1 cellular context compared by ENCODE assay signal in genomic region chr6:149913085-149913484, GRCh38.
TF ChIP-seq lines count a peak whose summit lies in the region.

No MANE protein-coding gene starts in this region.

TF ChIP-seq in K562, 482 proteins besides CTCF, POLR2A, EP300 and RAD21:
- TF ChIP-seq USF2 (CRISPR knock-in tag; IDR thresholded peaks at IDR 0.05): no peak
- TF ChIP-seq ATF3 (IDR thresholded peaks at IDR 0.05): peak; percentile 63
- 0 out of 2 replicates have a peak, but pooled peaks have one; percentile 28 for TF ChIP-seq ATF3 (CRISPR knock-in tag; conservative IDR thresholded peaks at IDR 0.05)
- TF ChIP-seq ZBTB1 (CRISPR knock-in tag; IDR thresholded peaks at IDR 0.05; ENCODE audit: borderline replicate concordance, low read depth): no peak
- no peak for TF ChIP-seq ELF2 (CRISPR knock-in tag; IDR thresholded peaks at IDR 0.05)
- TF ChIP-seq TBL1XR1 (IDR thresholded peaks at IDR 0.05; ENCODE audit: low read length in 2 of 2): no peak
- no peak for TF ChIP-seq XRCC5 (IDR thresholded peaks at IDR 0.05; ENCODE audit: low read depth, low read length)
- no peak for TF ChIP-seq STAT5A (IDR thresholded peaks at IDR 0.05; ENCODE audit: borderline replicate concordance, low read length)
- no peak for TF ChIP-seq ZNF551 (CRISPR knock-in tag; IDR thresholded peaks at IDR 0.05)
- no peak for TF ChIP-seq FUS (optimal IDR thresholded peaks at IDR 0.05; ENCODE audit: low read depth, low read length)
- no peak for TF ChIP-seq HDAC3 (IDR thresholded peaks at IDR 0.05; ENCODE audit: borderline replicate concordance, partially characterized antibody)
- TF ChIP-seq ZKSCAN3 (CRISPR knock-in tag; IDR thresholded peaks at IDR 0.05): no peak
- no peak for TF ChIP-seq MECOM (CRISPR knock-in tag; IDR thresholded peaks at IDR 0.05)
- no peak for TF ChIP-seq JUN (IDR thresholded peaks at IDR 0.05; ENCODE audit: borderline replicate concordance, low read depth, low read length)
- TF ChIP-seq JUN (CRISPR knock-in tag; IDR thresholded peaks at IDR 0.05; ENCODE audit: borderline replicate concordance): no peak
- no peak for TF ChIP-seq ZNF239 (CRISPR knock-in tag; IDR thresholded peaks at IDR 0.05)
- no peak for TF ChIP-seq PHB2 (IDR thresholded peaks at IDR 0.05; ENCODE audit: low read depth)
- no peak for TF ChIP-seq ETV6 (IDR thresholded peaks at IDR 0.05; ENCODE audit: borderline replicate concordance in 1 of 2, low read depth in 2 of 2, low read length in 1 of 2)
- no peak for TF ChIP-seq ETV6 (CRISPR knock-in tag; IDR thresholded peaks at IDR 0.05; ENCODE audit: borderline replicate concordance)
- no peak for TF ChIP-seq CHCHD3 (CRISPR knock-in tag; IDR thresholded peaks at IDR 0.05)
- no peak for TF ChIP-seq KLF13 (tag; IDR thresholded peaks at IDR 0.05; ENCODE audit: borderline replicate concordance, low read depth)
- TF ChIP-seq NR1H2 (CRISPR knock-in tag; IDR thresholded peaks at IDR 0.05): no peak
- no peak for TF ChIP-seq NR4A1 (CRISPR knock-in tag; IDR thresholded peaks at IDR 0.05)
- no peak for TF ChIP-seq NR4A1 (tag; IDR thresholded peaks at IDR 0.05)
- TF ChIP-seq NR3C1 (CRISPR knock-in tag; IDR thresholded peaks at IDR 0.05): no peak
- no peak for TF ChIP-seq PRPF4 (IDR thresholded peaks at IDR 0.05; ENCODE audit: insufficient read depth, low read depth, low read length, poor library complexity, severe bottlenecking)
- TF ChIP-seq PURB (CRISPR knock-in tag; IDR thresholded peaks at IDR 0.05; ENCODE audit: low read depth): no peak
- TF ChIP-seq FOSL1 (tag; conservative IDR thresholded peaks at IDR 0.05): peak; percentile 65
- TF ChIP-seq ZNF217 (CRISPR knock-in tag; IDR thresholded peaks at IDR 0.05): no peak
- no peak for TF ChIP-seq RBM34 (IDR thresholded peaks at IDR 0.05; ENCODE audit: borderline replicate concordance, insufficient read depth, low read length)
- no peak for TF ChIP-seq ZNF232 (CRISPR knock-in tag; IDR thresholded peaks at IDR 0.05)
- TF ChIP-seq CBFA2T3 (IDR thresholded peaks at IDR 0.05): peak; percentile 29; the same call in 1 of the 2 replicates
- no peak for TF ChIP-seq TEAD1 (CRISPR knock-in tag; IDR thresholded peaks at IDR 0.05)
- peak; percentile 60 for TF ChIP-seq TCF3 (CRISPR knock-in tag; IDR thresholded peaks at IDR 0.05)
- TF ChIP-seq, protein P1, sequence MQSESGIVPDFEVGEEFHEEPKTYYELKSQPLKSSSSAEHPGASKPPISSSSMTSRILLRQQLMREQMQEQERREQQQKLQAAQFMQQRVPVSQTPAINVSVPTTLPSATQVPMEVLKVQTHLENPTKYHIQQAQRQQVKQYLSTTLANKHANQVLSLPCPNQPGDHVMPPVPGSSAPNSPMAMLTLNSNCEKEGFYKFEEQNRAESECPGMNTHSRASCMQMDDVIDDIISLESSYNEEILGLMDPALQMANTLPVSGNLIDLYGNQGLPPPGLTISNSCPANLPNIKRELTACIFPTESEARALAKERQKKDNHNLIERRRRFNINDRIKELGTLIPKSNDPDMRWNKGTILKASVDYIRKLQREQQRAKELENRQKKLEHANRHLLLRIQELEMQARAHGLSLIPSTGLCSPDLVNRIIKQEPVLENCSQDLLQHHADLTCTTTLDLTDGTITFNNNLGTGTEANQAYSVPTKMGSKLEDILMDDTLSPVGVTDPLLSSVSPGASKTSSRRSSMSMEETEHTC (IDR thresholded peaks at IDR 0.05): no peak
- TF ChIP-seq, protein P2, sequence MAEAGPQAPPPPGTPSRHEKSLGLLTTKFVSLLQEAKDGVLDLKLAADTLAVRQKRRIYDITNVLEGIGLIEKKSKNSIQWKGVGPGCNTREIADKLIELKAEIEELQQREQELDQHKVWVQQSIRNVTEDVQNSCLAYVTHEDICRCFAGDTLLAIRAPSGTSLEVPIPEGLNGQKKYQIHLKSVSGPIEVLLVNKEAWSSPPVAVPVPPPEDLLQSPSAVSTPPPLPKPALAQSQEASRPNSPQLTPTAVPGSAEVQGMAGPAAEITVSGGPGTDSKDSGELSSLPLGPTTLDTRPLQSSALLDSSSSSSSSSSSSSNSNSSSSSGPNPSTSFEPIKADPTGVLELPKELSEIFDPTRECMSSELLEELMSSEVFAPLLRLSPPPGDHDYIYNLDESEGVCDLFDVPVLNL (CRISPR knock-in tag; IDR thresholded peaks at IDR 0.05; ENCODE audit: low read depth): no peak
- peak; percentile 26; the same call in 1 of the 2 replicates for TF ChIP-seq TFAP4 (CRISPR knock-in tag; IDR thresholded peaks at IDR 0.05; ENCODE audit: borderline replicate concordance)
- TF ChIP-seq NFYB (IDR thresholded peaks at IDR 0.05; ENCODE audit: extremely low read depth, insufficient read length): no peak
- no peak for TF ChIP-seq POU5F1 (IDR thresholded peaks at IDR 0.05; ENCODE audit: borderline replicate concordance, low read depth, low read length, partially characterized antibody)
- TF ChIP-seq, protein P3, sequence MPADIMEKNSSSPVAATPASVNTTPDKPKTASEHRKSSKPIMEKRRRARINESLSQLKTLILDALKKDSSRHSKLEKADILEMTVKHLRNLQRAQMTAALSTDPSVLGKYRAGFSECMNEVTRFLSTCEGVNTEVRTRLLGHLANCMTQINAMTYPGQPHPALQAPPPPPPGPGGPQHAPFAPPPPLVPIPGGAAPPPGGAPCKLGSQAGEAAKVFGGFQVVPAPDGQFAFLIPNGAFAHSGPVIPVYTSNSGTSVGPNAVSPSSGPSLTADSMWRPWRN (IDR thresholded peaks at IDR 0.05; ENCODE audit: low read depth): no peak
- TF ChIP-seq TAF15 (IDR thresholded peaks at IDR 0.05; ENCODE audit: low read depth, low read length): no peak
- TF ChIP-seq POLR3G (IDR thresholded peaks at IDR 0.05; ENCODE audit: extremely low read depth, insufficient read length, insufficient replicate concordance): no peak
- no peak for TF ChIP-seq ZC3H11A (IDR thresholded peaks at IDR 0.05; ENCODE audit: low read depth, low read length)
- no peak for TF ChIP-seq KAT2B (IDR thresholded peaks at IDR 0.05; ENCODE audit: low read depth, low read length)
- TF ChIP-seq TOE1 (IDR thresholded peaks at IDR 0.05; ENCODE audit: borderline replicate concordance): no peak
- no peak for TF ChIP-seq TOE1 (CRISPR knock-in tag; IDR thresholded peaks at IDR 0.05; ENCODE audit: borderline replicate concordance, low read depth)
- TF ChIP-seq TEAD2 (tag; IDR thresholded peaks at IDR 0.05): no peak
- TF ChIP-seq JUND (IDR thresholded peaks at IDR 0.05; ENCODE audit: borderline replicate concordance, low read depth, low read length): peak; percentile 59; the same call in 1 of the 2 replicates
- TF ChIP-seq JUND (tag; IDR thresholded peaks at IDR 0.05; ENCODE audit: borderline replicate concordance, low read depth, low read length): peak; percentile 20; the same call in 1 of the 3 replicates
